Comparison of ENCODE assay signal across 1 cellular context in genomic region chr3:38649500-38650247, GRCh38.
TF ChIP-seq lines count a peak whose summit lies in the region.

Gene SCN5A (minus strand): TSS chr3:38649687. CDS start chr3:38633307, 16,380 bp downstream.

TF ChIP-seq in H1, 55 proteins besides CTCF, POLR2A, EP300 and RAD21 (continued from another document):
- TF ChIP-seq HDAC2 (IDR thresholded peaks at IDR 0.05; ENCODE audit: borderline replicate concordance in 1 of 2, low read depth in 2 of 2, low read length in 2 of 2) (no peak; a peak in 1 of 4 replicates), MAX (IDR thresholded peaks at IDR 0.05) (peak; percentile 58; the same call in 1 of the 2 replicates), PHF8 (conservative IDR thresholded peaks at IDR 0.05; ENCODE audit: low read depth, low read length) (peak; percentile 69), POU5F1 (IDR thresholded peaks at IDR 0.05; ENCODE audit: low read depth, low read length) (no peak), CBX5 (IDR thresholded peaks at IDR 0.05; ENCODE audit: low read depth, low read length) (no peak), CHD1 (IDR thresholded peaks at IDR 0.05; ENCODE audit: low read depth, low read length) (no peak), HDAC6 (IDR thresholded peaks at IDR 0.05; ENCODE audit: low read depth, low read length) (no peak), NRF1 (IDR thresholded peaks at IDR 0.05; ENCODE audit: low read depth, low read length) (no peak), CREB1 (IDR thresholded peaks at IDR 0.05) (no peak), NANOG (IDR thresholded peaks at IDR 0.05; ENCODE audit: insufficient read depth, low read depth, low read length, poor library complexity, severe bottlenecking) (no peak), SP4 (IDR thresholded peaks at IDR 0.05; ENCODE audit: low read length) (no peak), TEAD4 (IDR thresholded peaks at IDR 0.05; ENCODE audit: low read depth, low read length) (no peak), KDM1A (IDR thresholded peaks at IDR 0.05; ENCODE audit: borderline replicate concordance, low read length) (no peak), KDM4A (IDR thresholded peaks at IDR 0.05; ENCODE audit: low read depth, low read length, severe bottlenecking) (peak; percentile 72), POLR2AphosphoS5 (IDR thresholded peaks at IDR 0.05; ENCODE audit: low read depth, low read length) (no peak; the same call in 1 of the 2 replicates), BRCA1 (IDR thresholded peaks at IDR 0.05; ENCODE audit: low read depth, low read length) (no peak), FOSL1 (IDR thresholded peaks at IDR 0.05; ENCODE audit: insufficient read depth, low read depth, low read length) (no peak), SIRT6 (IDR thresholded peaks at IDR 0.05; ENCODE audit: low read length) (no peak), TAF1 (IDR thresholded peaks at IDR 0.05; ENCODE audit: low read depth, low read length) (0 out of 2 replicates have a peak, but pooled peaks have one; percentile 26), SRF (IDR thresholded peaks at IDR 0.05; ENCODE audit: low read depth, low read length) (no peak), CEBPB (IDR thresholded peaks at IDR 0.05; ENCODE audit: low read depth, low read length) (no peak), CTBP2 (IDR thresholded peaks at IDR 0.05; ENCODE audit: borderline replicate concordance, insufficient read depth, insufficient read length, low read length) (no peak), USF2 (IDR thresholded peaks at IDR 0.05; ENCODE audit: low read length) (no peak), JUND (IDR thresholded peaks at IDR 0.05; ENCODE audit: low read length) (no peak), SP2 (IDR thresholded peaks at IDR 0.05; ENCODE audit: low read length) (no peak), BACH1 (IDR thresholded peaks at IDR 0.05; ENCODE audit: low read length) (no peak), EGR1 (IDR thresholded peaks at IDR 0.05; ENCODE audit: borderline replicate concordance, low read depth, low read length) (no peak), MAFK (IDR thresholded peaks at IDR 0.05; ENCODE audit: low read depth, low read length) (no peak), YY1 (IDR thresholded peaks at IDR 0.05; ENCODE audit: low read depth, low read length) (no peak), TCF12 (IDR thresholded peaks at IDR 0.05; ENCODE audit: low read depth, low read length) (no peak), EZH2 (IDR thresholded peaks at IDR 0.05; ENCODE audit: low read depth, low read length, severe bottlenecking) (no peak), CBX8 (IDR thresholded peaks at IDR 0.05; ENCODE audit: borderline replicate concordance, low read depth, low read length) (no peak), SP1 (IDR thresholded peaks at IDR 0.05; ENCODE audit: low read depth, low read length) (no peak), GTF2F1 (IDR thresholded peaks at IDR 0.05; ENCODE audit: borderline replicate concordance, low read depth, low read length) (no peak), ATF3 (IDR thresholded peaks at IDR 0.05; ENCODE audit: insufficient read depth, low read depth, low read length) (no peak)
